ENCODE assay signal across 24 cellular contexts in genomic region chr2:142307716-142308115, GRCh38.
"Had no signal": no experiment of that assay in that cellular context is flagged by ENCODE, and none has a peak within 500 bp of the region (broad histone marks: within the 10 kb centered on the region; RNA-seq: fewer than 3 reads in every experiment).

No MANE protein-coding gene starts in this region.

- H3K4me1 ChIP-seq: ascending aorta, Peyer's patch had no signal

- H3K27me3 ChIP-seq: ascending aorta, cardiac muscle cell, Peyer's patch, SJSA1 had no signal

- H3K36me3 ChIP-seq: ascending aorta, cardiac muscle cell, Peyer's patch, SJSA1 had no signal

- H3K9me3 ChIP-seq: ascending aorta, SK-N-SH had no signal

- DNase-seq: activated CD4-positive, alpha-beta T cell treated with anti-CD3 and anti-CD28 coated beads, Interleukin-2, amount 10 ng/mL, durations not matched to agents 24 days and 14 days; activated CD4-positive, alpha-beta T cell treated with anti-CD3 and anti-CD28 coated beads, Interleukin-2, amount 50 U/mL, for 48 hours; activated CD8-positive, alpha-beta T cell treated with anti-CD3 and anti-CD28 coated beads, Interleukin-2, amount 10 ng/mL, durations not matched to agents 7 days and 5 days; activated gamma-delta T cell; activated naive CD4-positive, alpha-beta T cell treated with Interleukin-2 at 50 U/mL for 16 hours; activated naive CD8-positive, alpha-beta T cell treated with anti-CD3 and anti-CD28 coated beads, Interleukin-2, amount 10 ng/mL, durations not matched to agents 7 days and 5 days; activated T-cell treated with anti-CD3 and anti-CD28 coated beads, Interleukin-2, amount 50 U/mL, for 24 hours; amygdala; Karpas-422; KBM-7; NCI-H1048; NCI-H1417; NCI-H146; NCI-H187; NCI-H2029 treated with DMSO at 0.1 percent for 48 hours; NCI-H345; NCI-H524 treated with DMSO at 0.1 percent for 48 hours; Peyer's patch; RPMI8226; SHP77 treated with DMSO at 0.1 percent for 48 hours; SK-N-SH had no signal

- H3K4me2 ChIP-seq: SK-N-SH had no signal

- H3K4me3 ChIP-seq: ascending aorta, cardiac muscle cell, Peyer's patch, SJSA1 had no signal

- H3K27ac ChIP-seq: ascending aorta, cardiac muscle cell, Peyer's patch had no signal

- H3K9ac ChIP-seq: SK-N-SH had no signal
